ENCODE assay signal across 1 cellular context in the genomic region with DNA sequence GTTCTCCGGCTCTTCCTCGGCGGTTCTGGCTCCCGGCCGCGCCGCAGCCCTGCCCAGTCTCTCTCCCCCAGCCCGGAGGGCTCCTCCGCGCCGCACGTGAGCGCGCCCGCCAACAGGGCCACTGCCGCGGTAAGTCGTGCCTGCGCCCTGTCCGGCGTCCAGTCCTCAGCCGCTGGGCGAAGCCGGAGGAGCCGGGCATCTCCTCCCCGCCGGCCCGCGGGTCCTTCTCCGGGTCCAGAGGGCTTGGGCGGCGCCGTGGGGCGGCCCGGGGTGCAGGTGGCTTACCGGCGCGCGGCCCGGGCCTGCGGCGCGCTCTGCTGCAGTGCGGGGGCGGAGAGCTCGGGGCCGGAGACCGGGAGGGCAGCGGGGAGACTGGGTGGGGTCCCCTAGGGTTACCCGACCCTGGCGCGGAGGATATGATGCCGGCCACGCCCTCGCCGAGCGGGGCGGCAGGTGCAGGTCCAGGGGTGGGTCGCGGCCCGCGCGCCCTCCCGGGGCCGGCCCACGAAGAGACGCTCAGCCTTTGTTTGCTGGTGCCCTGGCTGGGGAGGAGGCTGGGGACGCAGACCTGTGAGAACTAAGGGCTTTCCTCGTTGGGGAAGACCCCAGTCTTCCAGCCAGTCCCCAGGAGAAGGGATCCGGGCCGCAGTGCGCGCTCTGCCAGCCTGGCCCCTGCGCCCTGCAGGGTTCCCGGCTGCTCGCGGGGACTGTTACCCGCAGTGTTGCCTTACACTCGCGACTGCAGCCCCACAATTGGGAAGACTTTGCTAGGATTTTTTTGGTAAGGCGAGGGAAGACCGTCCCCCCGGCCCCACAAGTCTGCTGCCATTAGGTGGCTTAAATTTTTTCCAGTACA.
A peak's percentile ranks its signal among the peaks of the same experiment; 100 is the strongest.
TF ChIP-seq lines count a peak whose summit lies in the region.

A gene with protein sequence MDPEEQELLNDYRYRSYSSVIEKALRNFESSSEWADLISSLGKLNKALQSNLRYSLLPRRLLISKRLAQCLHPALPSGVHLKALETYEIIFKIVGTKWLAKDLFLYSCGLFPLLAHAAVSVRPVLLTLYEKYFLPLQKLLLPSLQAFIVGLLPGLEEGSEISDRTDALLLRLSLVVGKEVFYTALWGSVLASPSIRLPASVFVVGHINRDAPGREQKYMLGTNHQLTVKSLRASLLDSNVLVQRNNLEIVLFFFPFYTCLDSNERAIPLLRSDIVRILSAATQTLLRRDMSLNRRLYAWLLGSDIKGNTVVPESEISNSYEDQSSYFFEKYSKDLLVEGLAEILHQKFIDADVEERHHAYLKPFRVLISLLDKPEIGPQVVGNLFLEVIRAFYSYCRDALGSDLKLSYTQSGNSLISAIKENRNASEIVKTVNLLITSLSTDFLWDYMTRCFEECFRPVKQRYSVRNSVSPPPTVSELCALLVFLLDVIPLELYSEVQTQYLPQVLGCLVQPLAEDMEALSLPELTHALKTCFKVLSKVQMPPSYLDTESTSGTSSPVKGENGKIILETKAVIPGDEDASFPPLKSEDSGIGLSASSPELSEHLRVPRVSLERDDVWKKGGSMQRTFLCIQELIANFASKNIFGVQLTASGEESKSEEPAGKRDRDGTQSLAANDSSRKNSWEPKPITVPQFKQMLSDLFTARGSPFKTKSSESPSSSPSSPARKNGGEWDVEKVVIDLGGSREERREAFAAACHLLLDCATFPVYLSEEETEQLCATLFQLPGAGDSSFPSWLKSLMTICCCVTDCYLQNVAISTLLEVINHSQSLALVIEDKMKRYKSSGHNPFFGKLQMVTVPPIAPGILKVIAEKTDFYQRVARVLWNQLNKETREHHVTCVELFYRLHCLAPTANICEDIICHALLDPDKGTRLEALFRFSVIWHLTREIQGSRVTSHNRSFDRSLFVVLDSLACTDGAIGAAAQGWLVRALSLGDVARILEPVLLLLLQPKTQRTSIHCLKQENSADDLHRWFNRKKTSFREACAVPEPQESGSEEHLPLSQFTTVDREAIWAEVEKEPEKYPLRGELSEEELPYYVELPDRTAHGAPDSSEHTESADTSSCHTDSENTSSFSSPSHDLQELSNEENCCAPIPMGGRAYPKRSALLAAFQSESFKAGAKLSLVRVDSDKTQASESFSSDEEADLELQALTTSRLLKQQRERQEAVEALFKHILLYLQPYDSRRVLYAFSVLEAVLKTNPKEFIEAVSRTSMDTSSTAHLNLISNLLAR (N-terminal part only) (plus strand): TSS at position 10 of the 856 bp plus-strand sequence. CDS start 7,910 bp downstream, outside the sequence.

TF ChIP-seq in K562, 482 proteins besides CTCF, POLR2A, EP300 and RAD21 (continued from another document and continues in another):
- peak; percentile 24; the same call in 1 of the 2 replicates for TF ChIP-seq ZBTB40 (IDR thresholded peaks at IDR 0.05)
- TF ChIP-seq ZBTB40 (CRISPR knock-in tag; IDR thresholded peaks at IDR 0.05): no peak
- no peak for TF ChIP-seq SRF (CRISPR knock-in tag; IDR thresholded peaks at IDR 0.05)
- TF ChIP-seq ZNF764 (CRISPR knock-in tag; IDR thresholded peaks at IDR 0.05; ENCODE audit: low read depth): no peak
- TF ChIP-seq RBBP5 (IDR thresholded peaks at IDR 0.05; ENCODE audit: borderline replicate concordance, insufficient read depth, low read length, poor library complexity, severe bottlenecking): peak; percentile 25
- no peak for TF ChIP-seq MLLT1 (IDR thresholded peaks at IDR 0.05)
- TF ChIP-seq GATA2 (CRISPR knock-in tag; IDR thresholded peaks at IDR 0.05): no peak
- TF ChIP-seq POLR3G (IDR thresholded peaks at IDR 0.05; ENCODE audit: extremely low read depth, insufficient read length, insufficient replicate concordance): no peak
- TF ChIP-seq L3MBTL2 (IDR thresholded peaks at IDR 0.05): peak; percentile 62
- TF ChIP-seq, protein P1, sequence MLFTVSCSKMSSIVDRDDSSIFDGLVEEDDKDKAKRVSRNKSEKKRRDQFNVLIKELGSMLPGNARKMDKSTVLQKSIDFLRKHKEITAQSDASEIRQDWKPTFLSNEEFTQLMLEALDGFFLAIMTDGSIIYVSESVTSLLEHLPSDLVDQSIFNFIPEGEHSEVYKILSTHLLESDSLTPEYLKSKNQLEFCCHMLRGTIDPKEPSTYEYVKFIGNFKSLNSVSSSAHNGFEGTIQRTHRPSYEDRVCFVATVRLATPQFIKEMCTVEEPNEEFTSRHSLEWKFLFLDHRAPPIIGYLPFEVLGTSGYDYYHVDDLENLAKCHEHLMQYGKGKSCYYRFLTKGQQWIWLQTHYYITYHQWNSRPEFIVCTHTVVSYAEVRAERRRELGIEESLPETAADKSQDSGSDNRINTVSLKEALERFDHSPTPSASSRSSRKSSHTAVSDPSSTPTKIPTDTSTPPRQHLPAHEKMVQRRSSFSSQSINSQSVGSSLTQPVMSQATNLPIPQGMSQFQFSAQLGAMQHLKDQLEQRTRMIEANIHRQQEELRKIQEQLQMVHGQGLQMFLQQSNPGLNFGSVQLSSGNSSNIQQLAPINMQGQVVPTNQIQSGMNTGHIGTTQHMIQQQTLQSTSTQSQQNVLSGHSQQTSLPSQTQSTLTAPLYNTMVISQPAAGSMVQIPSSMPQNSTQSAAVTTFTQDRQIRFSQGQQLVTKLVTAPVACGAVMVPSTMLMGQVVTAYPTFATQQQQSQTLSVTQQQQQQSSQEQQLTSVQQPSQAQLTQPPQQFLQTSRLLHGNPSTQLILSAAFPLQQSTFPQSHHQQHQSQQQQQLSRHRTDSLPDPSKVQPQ (CRISPR knock-in tag; IDR thresholded peaks at IDR 0.05; ENCODE audit: borderline replicate concordance): no peak
- TF ChIP-seq U2AF1 (optimal IDR thresholded peaks at IDR 0.05; ENCODE audit: low read depth, low read length): peak; percentile 56
- TF ChIP-seq ZNF551 (CRISPR knock-in tag; IDR thresholded peaks at IDR 0.05): no peak
- TF ChIP-seq TCF3 (CRISPR knock-in tag; IDR thresholded peaks at IDR 0.05): 0 out of 2 replicates have a peak, but pooled peaks have one; percentile 11
- TF ChIP-seq CXXC5 (CRISPR knock-in tag; IDR thresholded peaks at IDR 0.05): peak; percentile 73
- TF ChIP-seq ZBTB7A (IDR thresholded peaks at IDR 0.05; ENCODE audit: borderline replicate concordance, control insufficient read depth, low read depth, low read length): no peak; the same call in 1 of the 2 replicates
- TF ChIP-seq, protein P2, sequence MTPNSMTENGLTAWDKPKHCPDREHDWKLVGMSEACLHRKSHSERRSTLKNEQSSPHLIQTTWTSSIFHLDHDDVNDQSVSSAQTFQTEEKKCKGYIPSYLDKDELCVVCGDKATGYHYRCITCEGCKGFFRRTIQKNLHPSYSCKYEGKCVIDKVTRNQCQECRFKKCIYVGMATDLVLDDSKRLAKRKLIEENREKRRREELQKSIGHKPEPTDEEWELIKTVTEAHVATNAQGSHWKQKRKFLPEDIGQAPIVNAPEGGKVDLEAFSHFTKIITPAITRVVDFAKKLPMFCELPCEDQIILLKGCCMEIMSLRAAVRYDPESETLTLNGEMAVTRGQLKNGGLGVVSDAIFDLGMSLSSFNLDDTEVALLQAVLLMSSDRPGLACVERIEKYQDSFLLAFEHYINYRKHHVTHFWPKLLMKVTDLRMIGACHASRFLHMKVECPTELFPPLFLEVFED (CRISPR knock-in tag; conservative IDR thresholded peaks at IDR 0.05): no peak
- TF ChIP-seq, protein P3, sequence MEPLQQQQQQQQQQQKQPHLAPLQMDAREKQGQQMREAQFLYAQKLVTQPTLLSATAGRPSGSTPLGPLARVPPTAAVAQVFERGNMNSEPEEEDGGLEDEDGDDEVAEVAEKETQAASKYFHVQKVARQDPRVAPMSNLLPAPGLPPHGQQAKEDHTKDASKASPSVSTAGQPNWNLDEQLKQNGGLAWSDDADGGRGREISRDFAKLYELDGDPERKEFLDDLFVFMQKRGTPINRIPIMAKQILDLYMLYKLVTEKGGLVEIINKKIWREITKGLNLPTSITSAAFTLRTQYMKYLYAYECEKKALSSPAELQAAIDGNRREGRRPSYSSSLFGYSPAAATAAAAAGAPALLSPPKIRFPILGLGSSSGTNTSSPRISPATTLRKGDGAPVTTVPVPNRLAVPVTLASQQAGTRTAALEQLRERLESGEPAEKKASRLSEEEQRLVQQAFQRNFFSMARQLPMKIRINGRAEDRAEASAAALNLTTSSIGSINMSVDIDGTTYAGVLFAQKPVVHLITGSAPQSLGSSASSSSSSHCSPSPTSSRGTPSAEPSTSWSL (CRISPR knock-in tag; IDR thresholded peaks at IDR 0.05; ENCODE audit: borderline replicate concordance): no peak
- TF ChIP-seq ADNP (tag; IDR thresholded peaks at IDR 0.05): no peak
- no peak for TF ChIP-seq DACH1 (IDR thresholded peaks at IDR 0.05; ENCODE audit: partially characterized antibody)
- TF ChIP-seq CAMTA2 (CRISPR knock-in tag; conservative IDR thresholded peaks at IDR 0.05): no peak
- no peak for TF ChIP-seq ZNF707 (CRISPR knock-in tag; conservative IDR thresholded peaks at IDR 0.05)
- 0 out of 2 replicates have a peak, but pooled peaks have one; percentile 33 for TF ChIP-seq ZBED1 (IDR thresholded peaks at IDR 0.05)
- TF ChIP-seq FUS (optimal IDR thresholded peaks at IDR 0.05; ENCODE audit: low read depth, low read length): peak; percentile 54
- peak; percentile 37; the same call in 1 of the 2 replicates for TF ChIP-seq SIN3B (IDR thresholded peaks at IDR 0.05; ENCODE audit: low read depth)
- TF ChIP-seq CBX3 (IDR thresholded peaks at IDR 0.05; ENCODE audit: borderline replicate concordance in 1 of 2, low read length in 2 of 2): no peak
- TF ChIP-seq POLR2H (tag; IDR thresholded peaks at IDR 0.05; ENCODE audit: low read depth): no peak
- TF ChIP-seq ETV5 (CRISPR knock-in tag; IDR thresholded peaks at IDR 0.05; ENCODE audit: low read depth): peak; percentile 37; the same call in 1 of the 2 replicates
- no peak for TF ChIP-seq ETS2 (tag; IDR thresholded peaks at IDR 0.05; ENCODE audit: borderline replicate concordance, poor library complexity, severe bottlenecking)
